Comparison of ENCODE assay signal across 16 cellular contexts in genomic region chr1:240765732-240766363, GRCh38.
A peak's percentile ranks its signal among the peaks of the same experiment; 100 is the strongest.
DNase-seq lines count a peak whose midpoint lies in the region; ATAC-seq, FAIRE-seq and TF ChIP-seq lines count a peak whose summit lies in the region.
"Had no signal": no experiment of that assay in that cellular context is flagged by ENCODE, and none has a peak within 500 bp of the region (broad histone marks: within the 10 kb centered on the region; RNA-seq: fewer than 3 reads in every experiment).

No MANE protein-coding gene starts in this region.

- no peaks in the 10 kb centered on the region for H3K9me3 ChIP-seq in HUES6 (ENCODE audit: control insufficient read depth, insufficient read depth, low read depth, low read length)

- no peak overlapping the region for H3K4me3 ChIP-seq in HUES6 (ENCODE audit: low read depth, low read length)
- H3K4me3 ChIP-seq in bronchial epithelial cell (ENCODE audit: low read depth, low read length): no peak overlapping the region
- H3K4me3 ChIP-seq: dorsolateral prefrontal cortex had no signal

- DNase-seq in AG08396 (ENCODE audit: low spot score): peak; percentile 82
- peak; percentile 11 for DNase-seq in bronchial epithelial cell (ENCODE audit: low read depth)
- DNase-seq in lung microvascular endothelial cell (ENCODE audit: low read depth in 2 of 2): peak; percentile 58 to 76
- DNase-seq in HEK293T (ENCODE audit: extremely low spot score): no peak
- no peak for DNase-seq in NCI-H1105 (lab: John Stamatoyannopoulos, UW)
- DNase-seq in NCI-H2227 (lab: John Stamatoyannopoulos, UW; ENCODE audit: unreplicated experiment): no peak
- DNase-seq: activated CD4-positive, alpha-beta T cell treated with anti-CD3 and anti-CD28 coated beads, Interleukin-2, amount 50 U/mL, for 4 hours; activated effector memory CD4-positive, alpha-beta T cell treated with Interleukin-2 at 50 U/mL for 16 hours; dorsolateral prefrontal cortex; hippocampal formation; NCI-H526 treated with DMSO at 0.1 percent for 48 hours; right cardiac atrium; T-helper 1 cell had no signal

- no peak overlapping the region for H3K9ac ChIP-seq in HUES6 (ENCODE audit: low read length)

- CTCF ChIA-PET in HEK293T (lab: Yijun Ruan, JAX): no interaction called here

- FAIRE-seq in bronchial epithelial cell (lab: Jason Lieb, UNC): no peak

- ATAC-seq in HG02759 (IDR thresholded peaks at IDR 0.05; ENCODE audit: unreplicated experiment): no peak
- ATAC-seq: right cardiac atrium had no signal

- peaks cover 10% of the 10 kb centered on the region for H3K4me1 ChIP-seq in HUES6 (ENCODE audit: control insufficient read depth, insufficient read depth, low read length)

- 0 out of 2 replicates have a peak overlapping the region, but pooled peaks have one; percentile 55 for H3K27ac ChIP-seq in HUES6 (ENCODE audit: low read depth, low read length)
- H3K27ac ChIP-seq: C4-2B, dorsolateral prefrontal cortex had no signal

- POLR2A ChIA-PET in HEK293T (lab: Yijun Ruan, JAX): no interaction called here

- H3K27me3 ChIP-seq in HUES6 (ENCODE audit: control insufficient read depth, insufficient read depth, low read length) (no peaks in the 10 kb centered on the region), bronchial epithelial cell (ENCODE audit: control insufficient read depth, insufficient read depth, low read length) (no peaks in the 10 kb centered on the region)
- H3K27me3 ChIP-seq: dorsolateral prefrontal cortex had no signal

- no peaks in the 10 kb centered on the region for H3K36me3 ChIP-seq in HUES6 (ENCODE audit: control insufficient read depth, insufficient read depth, low read length)
- no peaks in the 10 kb centered on the region for H3K36me3 ChIP-seq in bronchial epithelial cell (ENCODE audit: control insufficient read depth, insufficient read depth, low read length)

- TF ChIP-seq CTCF in bronchial epithelial cell (IDR thresholded peaks at IDR 0.05; ENCODE audit: insufficient read depth, low read length, severe bottlenecking): no peak

TF ChIP-seq in HEK293T, 16 proteins besides CTCF, POLR2A, EP300 and RAD21:
- TF ChIP-seq TARDBP (IDR thresholded peaks at IDR 0.05) (no peak), LEF1 (IDR thresholded peaks at IDR 0.05; ENCODE audit: borderline replicate concordance) (no peak), L3MBTL2 (conservative IDR thresholded peaks at IDR 0.05) (no peak), HDGF (IDR thresholded peaks at IDR 0.05; ENCODE audit: borderline replicate concordance) (no peak), ARNT (IDR thresholded peaks at IDR 0.05) (no peak), FOXA1 (IDR thresholded peaks at IDR 0.05) (no peak), ELF4 (IDR thresholded peaks at IDR 0.05) (no peak), FOXK2 (IDR thresholded peaks at IDR 0.05) (no peak), SUZ12 (IDR thresholded peaks at IDR 0.05) (no peak), FOXM1 (IDR thresholded peaks at IDR 0.05; ENCODE audit: borderline replicate concordance) (no peak), PKNOX1 (IDR thresholded peaks at IDR 0.05) (no peak)

Comparison
In these comparisons a context has a peak if more than half of its experiments do, and no peak if none do; other contexts are left out.
1. DNase-seq: peak in AG08396 (single experiment), bronchial epithelial cell (single experiment) and lung microvascular endothelial cell (2 of 2); none in HEK293T (single experiment), NCI-H1105 (single experiment) and NCI-H2227 (single experiment).